Comparison of ENCODE assay signal across 16 cellular contexts in the genomic region with DNA sequence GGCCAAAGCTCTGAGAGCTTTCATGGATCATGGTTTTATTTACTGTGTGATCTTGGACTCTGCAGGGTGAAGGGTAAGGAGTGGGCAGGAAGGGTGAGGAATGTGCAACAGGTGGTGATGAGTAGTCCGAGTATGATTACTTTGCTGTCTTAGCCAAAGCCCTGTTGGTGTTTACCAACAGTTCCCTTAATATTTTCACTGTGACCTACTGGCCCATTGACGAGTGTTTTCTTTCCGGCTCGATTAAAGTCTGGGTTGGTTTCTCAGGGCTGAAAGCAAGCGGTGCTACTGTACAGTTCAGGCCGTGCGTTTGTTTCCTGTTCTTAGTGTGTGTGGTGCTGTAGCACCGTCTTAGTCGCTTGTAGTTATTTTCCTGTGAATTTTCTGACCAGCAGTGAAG. TPM values are rescaled to one million over a fixed set of nuclear protein-coding genes. Genes with fewer than 3 reads are reported as not detected.
DNase-seq lines count a peak whose midpoint lies in the region; ATAC-seq and TF ChIP-seq lines count a peak whose summit lies in the region.
"Had no signal": no experiment of that assay in that cellular context is flagged by ENCODE, and none has a peak within 500 bp of the region (broad histone marks: within the 10 kb centered on the region; RNA-seq: fewer than 3 reads in every experiment).

No MANE protein-coding gene starts in this region.

- POLR2A ChIA-PET in activated CD4-positive, alpha-beta T cell treated with anti-CD3 and anti-CD28 coated beads for 36 hours (lab: Charles Lee): no interaction called here
- POLR2A ChIA-PET in CD8-positive, alpha-beta memory T cell (lab: Charles Lee): no interaction called here

- no peaks in the 10 kb centered on the region for H3K27me3 ChIP-seq in left ventricle myocardium inferior (ENCODE audit: low read depth)
- no peaks in the 10 kb centered on the region for H3K27me3 ChIP-seq in subcutaneous abdominal adipose tissue (ENCODE audit: control insufficient read depth in 5 of 5, insufficient read depth in 4 of 5, low read length in 5 of 5)
- no peaks in the 10 kb centered on the region for H3K27me3 ChIP-seq in CD8-positive, alpha-beta memory T cell (ENCODE audit: insufficient read depth, low read length, poor library complexity, severe bottlenecking)

- no peaks in the 10 kb centered on the region for H3K36me3 Mint-ChIP-seq in IgD-negative memory B cell
- no peaks in the 10 kb centered on the region for H3K36me3 Mint-ChIP-seq in activated CD4-positive, alpha-beta T cell treated with anti-CD3 and anti-CD28 coated beads for 36 hours (ENCODE audit: low read depth)
- H3K36me3 Mint-ChIP-seq in activated naive CD4-positive, alpha-beta T cell treated with anti-CD3 and anti-CD28 coated beads, Interleukin-2, amount 50 U/mL, for 72 hours: no peaks in the 10 kb centered on the region
- no peaks in the 10 kb centered on the region for H3K36me3 Mint-ChIP-seq in CD8-positive, alpha-beta memory T cell

- no peak for ATAC-seq in activated CD4-positive, alpha-beta T cell treated with anti-CD3 and anti-CD28 coated beads for 36 hours
- ATAC-seq in activated naive CD4-positive, alpha-beta T cell treated with anti-CD3 and anti-CD28 coated beads, Interleukin-2, amount 50 U/mL, for 72 hours: no peak

- H3K4me3 Mint-ChIP-seq in IgD-negative memory B cell: peak overlapping the region; percentile 87 to 97 (median 91)
- H3K4me3 Mint-ChIP-seq in activated CD4-positive, alpha-beta T cell treated with anti-CD3 and anti-CD28 coated beads for 36 hours: no peak overlapping the region
- no peak overlapping the region for H3K4me3 Mint-ChIP-seq in CD8-positive, alpha-beta memory T cell

- no peaks in the 10 kb centered on the region for H3K9me3 Mint-ChIP-seq in IgD-negative memory B cell
- no peaks in the 10 kb centered on the region for H3K9me3 Mint-ChIP-seq in activated CD4-positive, alpha-beta T cell treated with anti-CD3 and anti-CD28 coated beads for 36 hours (ENCODE audit: low read depth)
- peaks cover 0 to 6% of the 10 kb centered on the region in 2 donors for H3K9me3 Mint-ChIP-seq in activated naive CD4-positive, alpha-beta T cell treated with anti-CD3 and anti-CD28 coated beads, Interleukin-2, amount 50 U/mL, for 72 hours
- peaks cover 0 to 13% (median 3%) of the 10 kb centered on the region in 5 donors for H3K9me3 Mint-ChIP-seq in CD8-positive, alpha-beta memory T cell

- H3K27me3 Mint-ChIP-seq in IgD-negative memory B cell: no peaks in the 10 kb centered on the region
- peaks cover 24% of the 10 kb centered on the region for H3K27me3 Mint-ChIP-seq in activated CD4-positive, alpha-beta T cell treated with anti-CD3 and anti-CD28 coated beads for 36 hours
- H3K27me3 Mint-ChIP-seq in CD8-positive, alpha-beta memory T cell: peaks cover 2 to 7% of the 10 kb centered on the region in 2 donors

- H3K9me3 ChIP-seq in left ventricle myocardium inferior (replicated peaks): no peaks in the 10 kb centered on the region
- no peaks in the 10 kb centered on the region for H3K9me3 ChIP-seq in subcutaneous abdominal adipose tissue (ENCODE audit: control insufficient read depth in 5 of 5, low read length in 5 of 5)
- no peaks in the 10 kb centered on the region for H3K9me3 ChIP-seq in CD8-positive, alpha-beta memory T cell (ENCODE audit: low read length)
- H3K9me3 ChIP-seq: sigmoid colon had no signal

- TF ChIP-seq CTCF in left ventricle myocardium inferior (IDR thresholded peaks at IDR 0.05; ENCODE audit: borderline replicate concordance) (no peak), foreskin fibroblast (IDR thresholded peaks at IDR 0.05; ENCODE audit: low read depth, low read length) (no peak)

- peak overlapping the region; percentile 67 to 100 (median 87) for H3K27ac Mint-ChIP-seq in IgD-negative memory B cell
- no peak overlapping the region for H3K27ac Mint-ChIP-seq in activated CD4-positive, alpha-beta T cell treated with anti-CD3 and anti-CD28 coated beads for 36 hours
- no peak overlapping the region for H3K27ac Mint-ChIP-seq in activated naive CD4-positive, alpha-beta T cell treated with anti-CD3 and anti-CD28 coated beads, Interleukin-2, amount 50 U/mL, for 72 hours
- H3K27ac Mint-ChIP-seq in CD8-positive, alpha-beta memory T cell: no peak overlapping the region

- H3K27ac ChIP-seq in left ventricle myocardium inferior (replicated peaks) (peak overlapping the region; percentile 13), subcutaneous abdominal adipose tissue (ENCODE audit: low read depth, low read length) (peak overlapping the region; percentile 89)
- no peak overlapping the region for H3K27ac ChIP-seq in CD8-positive, alpha-beta memory T cell (ENCODE audit: low read depth, low read length)

- peak overlapping the region; percentile 80 for H3K4me3 ChIP-seq in left ventricle myocardium inferior
- peak overlapping the region; percentile 75 to 90 for H3K4me3 ChIP-seq in foreskin fibroblast (ENCODE audit: low read depth in 1 of 2, low read length in 2 of 2)
- peak overlapping the region; percentile 31 to 66 (median 49) for H3K4me3 ChIP-seq in subcutaneous abdominal adipose tissue (ENCODE audit: low read depth in 1 of 5, low read length in 5 of 5)
- H3K4me3 ChIP-seq in CD8-positive, alpha-beta memory T cell (ENCODE audit: low read length): no peak overlapping the region
- H3K4me3 ChIP-seq: sigmoid colon had no signal

- no peaks in the 10 kb centered on the region for H3K36me3 ChIP-seq in left ventricle myocardium inferior
- no peaks in the 10 kb centered on the region for H3K36me3 ChIP-seq in subcutaneous abdominal adipose tissue (ENCODE audit: control insufficient read depth in 5 of 5, insufficient read depth in 5 of 5, low read length in 5 of 5)
- H3K36me3 ChIP-seq in CD8-positive, alpha-beta memory T cell (ENCODE audit: insufficient read depth, low read length): no peaks in the 10 kb centered on the region
- H3K36me3 ChIP-seq: sigmoid colon had no signal

- H3K4me1 ChIP-seq in left ventricle myocardium inferior: peaks cover 25% of the 10 kb centered on the region
- H3K4me1 ChIP-seq in subcutaneous abdominal adipose tissue (ENCODE audit: control insufficient read depth in 5 of 5, insufficient read depth in 5 of 5, low read length in 5 of 5): peaks cover 1 to 39% (median 36%) of the 10 kb centered on the region in 5 donors
- no peaks in the 10 kb centered on the region for H3K4me1 ChIP-seq in CD8-positive, alpha-beta memory T cell (ENCODE audit: insufficient read depth, low read length)

- intact Hi-C loops in left ventricle myocardium inferior (cut with micrococcal nuclease) (no loop called here), cardiac septum (cut with DNase I) (loop anchor here (5.0 kb wide), 3 partner anchors 80 to 265 kb away; no protein-coding TSS in a partner anchor)
- intact Hi-C loops in activated CD4-positive, alpha-beta T cell treated with anti-CD3 and anti-CD28 coated beads for 36 hours (cut with DNase I, micrococcal nuclease): no loop called here

- H3K4me1 Mint-ChIP-seq in IgD-negative memory B cell: peaks cover 58 to 65% (median 61%) of the 10 kb centered on the region in 3 donors
- peaks cover 3% of the 10 kb centered on the region for H3K4me1 Mint-ChIP-seq in activated CD4-positive, alpha-beta T cell treated with anti-CD3 and anti-CD28 coated beads for 36 hours
- no peaks in the 10 kb centered on the region for H3K4me1 Mint-ChIP-seq in CD8-positive, alpha-beta memory T cell

- CTCF ChIA-PET in activated CD4-positive, alpha-beta T cell treated with anti-CD3 and anti-CD28 coated beads for 36 hours (lab: Charles Lee): no interaction called here
- CTCF ChIA-PET in CD8-positive, alpha-beta memory T cell (lab: Charles Lee): no interaction called here

- DNase-seq in left ventricle myocardium inferior (no peak), cardiac septum (ENCODE audit: low spot score) (no peak), foreskin fibroblast (peak; percentile 26 to 44)
- DNase-seq in activated CD4-positive, alpha-beta T cell treated with anti-CD3 and anti-CD28 coated beads for 36 hours: no peak
- DNase-seq in activated naive CD4-positive, alpha-beta T cell treated with anti-CD3 and anti-CD28 coated beads, Interleukin-2, amount 50 U/mL, for 72 hours (ENCODE audit: low spot score in 2 of 2): no peak
- DNase-seq in CD8-positive, alpha-beta memory T cell: no peak
- DNase-seq: ACHN; anterior cingulate cortex; GDM1; NCI-H524 treated with DMSO at 0.1 percent for 48 hours; sigmoid colon; stimulated activated CD8-positive, alpha-beta memory T cell treated with anti-CD3 and anti-CD28 coated beads, Interleukin-4, amount 100 ng/mL, for 48 hours had no signal

- peak overlapping the region in 2 of 5 donors; percentile 53 to 80 for H3K9ac ChIP-seq in subcutaneous abdominal adipose tissue (ENCODE audit: low read length in 5 of 5)

RNA-seq across cellular contexts. Expression of a gene that starts 2.6 kb away (rescaled TPM):
- total RNA-seq in left ventricle myocardium inferior: 13.7 TPM
- 60.1 TPM for total RNA-seq in cardiac septum
- polyA plus RNA-seq in IgD-negative memory B cell: 93.4 TPM
- not detected for total RNA-seq in activated CD4-positive, alpha-beta T cell treated with anti-CD3 and anti-CD28 coated beads for 36 hours
- total RNA-seq in activated naive CD4-positive, alpha-beta T cell treated with anti-CD3 and anti-CD28 coated beads, Interleukin-2, amount 50 U/mL, for 72 hours: not detected
- total RNA-seq in CD8-positive, alpha-beta memory T cell: not detected
- polyA plus RNA-seq in CD8-positive, alpha-beta memory T cell: not detected
- total RNA-seq: activated CD8-positive, alpha-beta memory T cell treated with anti-CD3 and anti-CD28 coated beads for 36 hours; T-helper 1 cell treated with Interleukin-12 subunit alpha and Interleukin-12 subunit beta and Interleukin-4 antibody, amounts not matched to agents 30 ng/mL and 1 ng/mL, for 36 hours had no signal

Comparison
In these comparisons a context has a peak if more than half of its experiments do, and no peak if none do; other contexts are left out.
1. DNase-seq: peak in foreskin fibroblast (2 of 2); none in left ventricle myocardium inferior (single experiment), cardiac septum (single experiment), activated CD4-positive, alpha-beta T cell treated with anti-CD3 and anti-CD28 coated beads for 36 hours (single experiment), activated naive CD4-positive, alpha-beta T cell treated with anti-CD3 and anti-CD28 coated beads, Interleukin-2, amount 50 U/mL, for 72 hours (0 of 2) and CD8-positive, alpha-beta memory T cell (0 of 5).
2. H3K27ac Mint-ChIP-seq: peak in IgD-negative memory B cell (3 of 3); none in activated CD4-positive, alpha-beta T cell treated with anti-CD3 and anti-CD28 coated beads for 36 hours (single experiment), activated naive CD4-positive, alpha-beta T cell treated with anti-CD3 and anti-CD28 coated beads, Interleukin-2, amount 50 U/mL, for 72 hours (0 of 2) and CD8-positive, alpha-beta memory T cell (0 of 8).
3. H3K4me3 Mint-ChIP-seq: peak in IgD-negative memory B cell (4 of 4); none in activated CD4-positive, alpha-beta T cell treated with anti-CD3 and anti-CD28 coated beads for 36 hours (single experiment) and CD8-positive, alpha-beta memory T cell (0 of 7).
4. RNA of a gene that starts 2.6 kb away (total RNA-seq): 60.1 TPM in cardiac septum (single experiment) and 13.7 TPM in left ventricle myocardium inferior (single experiment); not detected in activated CD4-positive, alpha-beta T cell treated with anti-CD3 and anti-CD28 coated beads for 36 hours, not detected in activated naive CD4-positive, alpha-beta T cell treated with anti-CD3 and anti-CD28 coated beads, Interleukin-2, amount 50 U/mL, for 72 hours and not detected in CD8-positive, alpha-beta memory T cell; every median in the first group is over 10 times any median in the second.